In genomic region chr1:80520949-80521348, GRCh38 we compare ENCODE assay signal across 34 cellular contexts.
"Had no signal": no experiment of that assay in that cellular context is flagged by ENCODE, and none has a peak within 500 bp of the region (broad histone marks: within the 10 kb centered on the region; RNA-seq: fewer than 3 reads in every experiment).

No MANE protein-coding gene starts in this region.

- H3K27me3 ChIP-seq: MG63 had no signal

- DNase-seq: Karpas-422, Kasumi-1, MG63, MM.1S, MV-4-11, NCI-H1048, NCI-H1092, NCI-H1092 treated with DMSO at 0.1 percent for 48 hours, NCI-H1105, NCI-H1105 treated with DMSO at 0.1 percent for 48 hours, NCI-H1417, NCI-H1417 treated with DMSO at 0.1 percent for 48 hours, NCI-H1436, NCI-H1436 treated with DMSO at 0.1 percent for 48 hours, NCI-H146, NCI-H1694 treated with DMSO at 0.1 percent for 48 hours, NCI-H187, NCI-H187 treated with DMSO at 0.1 percent for 48 hours, NCI-H1930, NCI-H2029, NCI-H2029 treated with DMSO at 0.1 percent for 48 hours, NCI-H2081, NCI-H2081 treated with DMSO at 0.1 percent for 48 hours, NCI-H2107, NCI-H2171, NCI-H2171 treated with DMSO at 0.1 percent for 48 hours, NCI-H2227 treated with DMSO at 0.1 percent for 48 hours, NCI-H226, NCI-H345, NCI-H446, NCI-H446 treated with DMSO at 0.1 percent for 48 hours, NCI-H510A, NCI-H510A treated with DMSO at 0.1 percent for 48 hours, NCI-H524 had no signal

- H3K9me3 ChIP-seq: MG63 had no signal

- H3K4me3 ChIP-seq: MG63 had no signal

- H3K36me3 ChIP-seq: MG63 had no signal
